In the genomic region with DNA sequence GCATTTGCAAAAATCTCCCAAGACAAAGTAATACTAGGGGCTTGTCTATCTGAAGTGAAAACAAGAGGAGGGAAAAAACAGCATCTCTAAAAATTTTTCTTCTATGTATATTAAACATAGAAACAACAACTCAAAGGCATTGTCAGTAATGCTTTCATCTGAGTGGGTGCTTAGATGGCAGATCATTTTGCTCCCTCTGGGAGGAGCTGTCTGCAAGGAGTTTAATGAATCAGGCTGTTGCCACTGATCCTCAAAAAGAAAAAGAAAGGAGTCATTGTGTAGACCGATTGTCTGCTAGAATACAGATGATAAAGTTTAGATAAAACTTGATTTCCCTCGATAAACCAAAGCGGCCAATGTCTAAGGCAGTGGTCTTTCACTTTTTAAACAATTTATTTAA, we compare ENCODE assay signal across 9 cellular contexts. TPM values are rescaled to one million over a fixed set of nuclear protein-coding genes. Genes with fewer than 3 reads are reported as not detected.
DNase-seq lines count a peak whose midpoint lies in the region; ATAC-seq and TF ChIP-seq lines count a peak whose summit lies in the region.
"Had no signal": no experiment of that assay in that cellular context is flagged by ENCODE, and none has a peak within 500 bp of the region (broad histone marks: within the 10 kb centered on the region; RNA-seq: fewer than 3 reads in every experiment).

No MANE protein-coding gene starts in this region.

- H3K27ac ChIP-seq in tibial nerve, result no peak overlapping the region
- H3K27ac ChIP-seq: neutrophil had no signal

- H3K4me3 Mint-ChIP-seq in immature natural killer cell, result no peak overlapping the region

- peaks cover 0 to 6% (median 0%) of the 10 kb centered on the region in 4 donors for H3K4me1 ChIP-seq in tibial nerve

- H3K36me3 ChIP-seq in tibial nerve, result no peaks in the 10 kb centered on the region
- H3K36me3 ChIP-seq: neutrophil had no signal

- no peaks in the 10 kb centered on the region for H3K9me3 ChIP-seq in tibial nerve
- H3K9me3 ChIP-seq: neutrophil had no signal

- no peak for TF ChIP-seq EP300 in tibial nerve (IDR thresholded peaks at IDR 0.05)

- TF ChIP-seq POLR2A in tibial nerve (IDR thresholded peaks at IDR 0.05), result no peak

- H3K27me3 ChIP-seq in tibial nerve, result no peaks in the 10 kb centered on the region
- H3K27me3 ChIP-seq: neutrophil had no signal

- no peaks in the 10 kb centered on the region for H3K36me3 Mint-ChIP-seq in immature natural killer cell

- H3K4me3 ChIP-seq in Jurkat, Clone E6-1 (ENCODE audit: low read length), result no peak overlapping the region
- no peak overlapping the region for H3K4me3 ChIP-seq in tibial nerve

- H3K4me1 Mint-ChIP-seq in immature natural killer cell, result no peaks in the 10 kb centered on the region

- no peak overlapping the region for H3K27ac Mint-ChIP-seq in immature natural killer cell

- DNase-seq in EH (ENCODE audit: low read depth), result peak; percentile 46
- DNase-seq in Jurkat, Clone E6-1 (ENCODE audit: low read depth, low spot score), result peak; percentile 11
- peak; percentile 56 for DNase-seq in SK-N-DZ (ENCODE audit: low spot score)
- peak; percentile 1 for DNase-seq in glomerular endothelial cell (ENCODE audit: extremely low read depth, low read depth, low spot score)
- DNase-seq in tibial nerve (ENCODE audit: low spot score in 2 of 2), result no peak
- DNase-seq in activated gamma-delta T cell (lab: John Stamatoyannopoulos, UW), result no peak
- DNase-seq in immature natural killer cell, result no peak

- 41 to 44% methylated on average over 3 of the region's 3 CpGs for WGBS in tibial nerve, 2 donors

- TF ChIP-seq CTCF in tibial nerve (IDR thresholded peaks at IDR 0.05), result peak; percentile 16 to 46 (median 32)

- no peak for ATAC-seq in HG03469 (IDR thresholded peaks at IDR 0.05; ENCODE audit: unreplicated experiment)

- H3K27me3 Mint-ChIP-seq in immature natural killer cell (ENCODE audit: low read depth in 3 of 3), result peaks cover 2 to 9% (median 3%) of the 10 kb centered on the region in 3 donors

- no peaks in the 10 kb centered on the region for H3K9me3 Mint-ChIP-seq in immature natural killer cell

RNA-seq across cellular contexts. Expression of a gene that starts 49.7 kb away (rescaled TPM):
- polyA plus RNA-seq in Jurkat, Clone E6-1 (2012; ENCODE audit: insufficient read depth, insufficient read length), result 17.1 TPM
- polyA plus RNA-seq in SK-N-DZ (2014; cell fraction: cytosol; rRNA removed), result 16.4 and 17.5 TPM in 2 replicates
- 3.9 and 4.5 TPM in 2 replicates for polyA plus RNA-seq in SK-N-DZ (2014; cell fraction: nucleus; rRNA removed)
- total RNA-seq in glomerular endothelial cell (2.9 and 5.1 TPM in 2 replicates), tibial nerve (10 to 100 TPM in 2 of 4 donors, 1 to 10 TPM in 2; 6.3 to 18.2 (median 13.3) TPM)
- 10 to 100 TPM in 2 of 3 donors, 1 to 10 TPM in 1; 9.0 to 11.1 (median 10.3) TPM for polyA plus RNA-seq in immature natural killer cell

RNA-seq across cellular contexts. Expression of a gene that starts 52.5 kb away (rescaled TPM):
- polyA plus RNA-seq in Jurkat, Clone E6-1 (2012; ENCODE audit: insufficient read depth, insufficient read length), result not detected
- polyA plus RNA-seq in SK-N-DZ (2014; cell fraction: cytosol; rRNA removed), result 0.03 TPM in 1 of 2 replicates, not detected in the other
- polyA plus RNA-seq in SK-N-DZ (2014; cell fraction: nucleus; rRNA removed), result 0.24 and 0.70 TPM in 2 replicates
- not detected in 2 replicates for total RNA-seq in glomerular endothelial cell
- 1 to 10 TPM in 2 of 4 donors, not detected in 2; 1.2 to 1.7 TPM for total RNA-seq in tibial nerve
- under 1 TPM in 1 of 3 donors, not detected in 2; 0.10 TPM for polyA plus RNA-seq in immature natural killer cell

Comparison
In these comparisons a context has a peak if more than half of its experiments do, and no peak if none do; other contexts are left out.
1. DNase-seq: peak in EH (single experiment), Jurkat, Clone E6-1 (single experiment), SK-N-DZ (single experiment) and glomerular endothelial cell (single experiment); none in tibial nerve (0 of 2), activated gamma-delta T cell (single experiment) and immature natural killer cell (0 of 3).